In the genomic region with DNA sequence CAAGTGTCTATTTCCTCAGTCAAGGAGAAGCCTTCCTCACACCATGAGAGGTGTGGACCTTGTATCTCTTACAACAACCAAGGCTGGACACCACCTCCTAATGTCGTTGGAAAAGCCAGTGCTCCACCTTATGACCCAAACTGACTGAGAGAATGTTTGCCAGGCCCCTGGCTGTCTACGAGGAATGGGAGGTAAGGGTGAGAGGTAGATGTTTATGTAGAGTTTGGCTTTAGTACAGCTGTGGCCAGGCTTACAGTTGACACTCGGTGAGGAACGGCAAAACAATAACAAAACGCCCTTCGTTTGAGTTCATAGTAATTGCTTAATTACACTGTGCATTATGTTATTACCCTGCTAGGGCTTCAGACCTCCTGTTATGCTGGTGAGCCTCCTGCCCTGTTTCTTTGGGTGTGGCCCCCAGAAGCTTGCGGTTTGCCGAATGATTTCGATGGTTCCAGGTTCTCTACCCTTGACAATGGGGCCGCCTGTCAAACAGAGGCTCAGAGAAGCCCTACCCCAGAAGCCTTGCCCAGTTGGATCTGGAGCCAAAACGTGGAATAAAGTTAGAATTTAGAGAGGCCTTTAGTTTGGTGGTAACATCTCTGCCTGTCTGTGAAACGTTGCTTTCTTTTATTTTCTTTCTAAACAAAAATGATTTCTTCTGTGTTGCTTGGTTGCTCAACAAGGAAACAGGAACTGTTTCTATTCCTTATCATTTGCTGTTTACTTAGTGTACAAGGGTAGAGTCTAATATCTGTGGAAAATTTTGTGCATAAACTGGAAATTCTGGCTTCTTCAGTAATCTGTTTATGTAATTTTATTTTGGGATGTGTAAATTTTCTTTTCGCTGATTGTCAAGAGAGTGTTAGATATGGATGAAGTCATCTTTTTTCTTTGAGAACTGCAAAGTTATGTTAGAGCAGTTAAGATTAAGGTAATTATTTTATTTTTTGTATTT, we compare ENCODE assay signal across 24 cellular contexts.
DNase-seq lines count a peak whose midpoint lies in the region; ATAC-seq and TF ChIP-seq lines count a peak whose summit lies in the region.
"Had no signal": no experiment of that assay in that cellular context is flagged by ENCODE, and none has a peak within 500 bp of the region (broad histone marks: within the 10 kb centered on the region; RNA-seq: fewer than 3 reads in every experiment).

No MANE protein-coding gene starts in this region.

- ATAC-seq in mucosa of descending colon (peak; percentile 71), GM19395 (IDR thresholded peaks at IDR 0.05; ENCODE audit: unreplicated experiment) (no peak), HG02571 (IDR thresholded peaks at IDR 0.05; ENCODE audit: unreplicated experiment) (no peak), HG03432 (IDR thresholded peaks at IDR 0.05; ENCODE audit: unreplicated experiment) (no peak)
- ATAC-seq: activated CD8-positive, alpha-beta T cell treated with anti-CD3 and anti-CD28 coated beads, Interleukin-2, amount 10 ng/mL, durations not matched to agents 7 days and 5 days had no signal

- WGBS in urinary bladder: 58% methylated on average over 13 of the region's 13 CpGs

- TF ChIP-seq CTCF in colonic mucosa (IDR thresholded peaks at IDR 0.05) (no peak), mucosa of descending colon (IDR thresholded peaks at IDR 0.05) (no peak)

- intact Hi-C loops in colonic mucosa (cut with DNase I) (no loop called here), mucosa of descending colon (cut with DNase I, micrococcal nuclease) (no loop called here)

- no peaks in the 10 kb centered on the region for H3K9me3 ChIP-seq in colonic mucosa
- no peaks in the 10 kb centered on the region for H3K9me3 ChIP-seq in mucosa of descending colon

- H3K27ac ChIP-seq in colonic mucosa: peak overlapping the region; percentile 5
- H3K27ac ChIP-seq in urinary bladder (ENCODE audit: low read depth): peak overlapping the region; percentile 89
- H3K27ac ChIP-seq: BLaER1 treated with 17β-estradiol and CSF1 and Interleukin-3, amounts not matched to agents 10 nM and 100 nM; skin epidermis; WERI-Rb-1 had no signal

- H3K9ac ChIP-seq in colonic mucosa (ENCODE audit: low read depth in 2 of 2, low read length in 2 of 2): peak overlapping the region in 1 of 2 donors; percentile 38
- H3K9ac ChIP-seq: BLaER1 treated with 17β-estradiol and CSF1 and Interleukin-3, amounts not matched to agents 10 nM and 100 nM had no signal

- DNase-seq in NCI-H69 (lab: John Stamatoyannopoulos, UW): peak; percentile 6
- DNase-seq in colonic mucosa: peak; percentile 57
- DNase-seq in mucosa of descending colon: peak in 1 of 3 donors; percentile 17
- DNase-seq: activated CD4-positive, alpha-beta T cell treated with anti-CD3 and anti-CD28 coated beads for 4 hours; activated CD8-positive, alpha-beta T cell treated with anti-CD3 and anti-CD28 coated beads, Interleukin-2, amount 10 ng/mL, durations not matched to agents 7 days and 5 days; amygdala; COR-L47; DMS79; HCEC 1CT; hypothalamus; immature natural killer cell; mammary epithelial cell; NCI-H1092; NCI-H1930; NK-92 treated with Interleukin-12 subunit alpha and Interleukin-12 subunit beta, amount 100 ng/mL, for 24 hours; SIG-M5; stimulated activated CD4-positive, alpha-beta T cell treated with anti-CD3 and anti-CD28 coated beads, Interleukin-1b, Interleukin-23, amount 100 ng/mL, for 48 hours; WERI-Rb-1 had no signal

- no peaks in the 10 kb centered on the region for H3K36me3 ChIP-seq in colonic mucosa
- no peaks in the 10 kb centered on the region for H3K36me3 ChIP-seq in mucosa of descending colon (ENCODE audit: low read depth)
- H3K36me3 ChIP-seq in urinary bladder (ENCODE audit: insufficient read depth): no peaks in the 10 kb centered on the region
- H3K36me3 ChIP-seq: BLaER1 treated with 17β-estradiol and CSF1 and Interleukin-3, amounts not matched to agents 10 nM and 100 nM; WERI-Rb-1 had no signal

- H3K4me3 ChIP-seq in colonic mucosa (no peak overlapping the region), mucosa of descending colon (no peak overlapping the region), urinary bladder (ENCODE audit: low read depth, low read length) (peak overlapping the region; percentile 3)
- H3K4me3 ChIP-seq: BLaER1 treated with 17β-estradiol and CSF1 and Interleukin-3, amounts not matched to agents 10 nM and 100 nM; skin epidermis had no signal

- H3K27me3 ChIP-seq in colonic mucosa: no peaks in the 10 kb centered on the region
- H3K27me3 ChIP-seq: BLaER1 treated with 17β-estradiol and CSF1 and Interleukin-3, amounts not matched to agents 10 nM and 100 nM had no signal

- H3K4me1 ChIP-seq in colonic mucosa: no peaks in the 10 kb centered on the region
- H3K4me1 ChIP-seq in mucosa of descending colon (ENCODE audit: low read depth): peaks cover 7% of the 10 kb centered on the region
- H3K4me1 ChIP-seq in urinary bladder (ENCODE audit: insufficient read depth): peaks cover 1% of the 10 kb centered on the region
- H3K4me1 ChIP-seq: BLaER1 treated with 17β-estradiol and CSF1 and Interleukin-3, amounts not matched to agents 10 nM and 100 nM had no signal
